In genomic region chr7:44184221-44184873, GRCh38 we compare ENCODE assay signal across 12 cellular contexts. TPM values are rescaled to one million over a fixed set of nuclear protein-coding genes. Genes with fewer than 3 reads are reported as not detected.
DNase-seq lines count a peak whose midpoint lies in the region; ATAC-seq and TF ChIP-seq lines count a peak whose summit lies in the region.
"Had no signal": no experiment of that assay in that cellular context is flagged by ENCODE, and none has a peak within 500 bp of the region (broad histone marks: within the 10 kb centered on the region; RNA-seq: fewer than 3 reads in every experiment).

No MANE protein-coding gene starts in this region.

- TF ChIP-seq CTCF in endodermal cell (conservative IDR thresholded peaks at IDR 0.05) (no peak), natural killer cell (IDR thresholded peaks at IDR 0.05) (no peak)

- no peak overlapping the region for H3K9ac ChIP-seq in endodermal cell (ENCODE audit: extremely low read depth, low read length, poor library complexity, severe bottlenecking)
- H3K9ac ChIP-seq: KMS-11 had no signal

- H3K27ac Mint-ChIP-seq in endodermal cell (no peak overlapping the region), natural killer cell (no peak overlapping the region)
- H3K27ac Mint-ChIP-seq: activated T-helper 2 cell treated with anti-CD3 and anti-CD28 coated beads, Interferon-gamma antibody, Interleukin-2, Interleukin-4, amounts not matched to agents 10 μg/mL and 5 μg/mL and 100 μg/mL, durations not matched to agents 14 hours and 24 hours and 36 hours had no signal

- DNase-seq in DMS53 treated with DMSO at 0.1 percent for 48 hours (lab: John Stamatoyannopoulos, UW; ENCODE audit: unreplicated experiment) (peak; percentile 13), NCI-H226 (peak; percentile 87), endodermal cell (peak; percentile 82), non-pigmented ciliary epithelial cell (ENCODE audit: low read depth) (peak; percentile 68), natural killer cell (no peak), SHP77 (lab: John Stamatoyannopoulos, UW) (no peak), NCI-H82 (lab: John Stamatoyannopoulos, UW) (no peak), NCI-H1436 (lab: John Stamatoyannopoulos, UW) (no peak)
- DNase-seq: small intestine had no signal

- H3K4me3 Mint-ChIP-seq in endodermal cell (no peak overlapping the region), natural killer cell (no peak overlapping the region)

- H3K27me3 ChIP-seq in endodermal cell (ENCODE audit: control insufficient read depth, insufficient read depth, low read length, poor library complexity, severe bottlenecking) = no peaks in the 10 kb centered on the region

- ATAC-seq in natural killer cell = no peak

- 81 to 88% methylated on average over 8 to 16 of the region's 16 CpGs for WGBS in endodermal cell (ENCODE audit: insufficient coverage in 1 of 2, insufficient read length in 1 of 2), 2 experiments

- H3K4me1 Mint-ChIP-seq in endodermal cell = peaks cover 7% of the 10 kb centered on the region
- no peaks in the 10 kb centered on the region for H3K4me1 Mint-ChIP-seq in natural killer cell

- H3K4me3 ChIP-seq in endodermal cell (ENCODE audit: low read length) = no peak overlapping the region
- H3K4me3 ChIP-seq: tibial nerve had no signal

- H3K27me3 Mint-ChIP-seq in endodermal cell (ENCODE audit: insufficient read depth) = peaks cover 19% of the 10 kb centered on the region
- H3K27me3 Mint-ChIP-seq in natural killer cell (ENCODE audit: low read depth in 2 of 2) = peaks cover 15 to 18% of the 10 kb centered on the region in 2 donors

- H3K9me3 Mint-ChIP-seq in endodermal cell (peaks cover 13% of the 10 kb centered on the region), natural killer cell (no peaks in the 10 kb centered on the region)
- H3K9me3 Mint-ChIP-seq: activated T-helper 2 cell treated with anti-CD3 and anti-CD28 coated beads, Interferon-gamma antibody, Interleukin-2, Interleukin-4, amounts not matched to agents 10 μg/mL and 5 μg/mL and 100 μg/mL, durations not matched to agents 14 hours and 24 hours and 36 hours had no signal

- H3K9me3 ChIP-seq in endodermal cell (ENCODE audit: control insufficient read depth, low read length) = peaks cover 7% of the 10 kb centered on the region

- no peaks in the 10 kb centered on the region for H3K36me3 ChIP-seq in endodermal cell (ENCODE audit: control insufficient read depth, insufficient read depth, low read length)
- H3K36me3 ChIP-seq: tibial nerve had no signal

- peaks cover 2% of the 10 kb centered on the region for H3K4me1 ChIP-seq in endodermal cell (ENCODE audit: control insufficient read depth, insufficient read depth, low read length)
- H3K4me1 ChIP-seq: tibial nerve had no signal

- intact Hi-C loops in natural killer cell (cut with micrococcal nuclease) = no loop called here

- no peak overlapping the region for H3K27ac ChIP-seq in endodermal cell (ENCODE audit: low read depth, low read length)
- H3K27ac ChIP-seq: KMS-11, tibial nerve had no signal

- H3K36me3 Mint-ChIP-seq in endodermal cell (ENCODE audit: low read depth) = no peaks in the 10 kb centered on the region
- H3K36me3 Mint-ChIP-seq in natural killer cell = no peaks in the 10 kb centered on the region

RNA-seq across cellular contexts. Expression of gene GCK, which starts 4.9 kb away (rescaled TPM):
- total RNA-seq in endodermal cell (under 1 TPM; 0.29 to 0.48 TPM), natural killer cell (not detected)
- 5.4 TPM for polyA plus RNA-seq in endodermal cell (2013, experiment 1 of 2)
- 5.5 TPM for polyA plus RNA-seq in endodermal cell (2013, experiment 2 of 2)

RNA-seq across cellular contexts. Expression of gene YKT6, which starts 16.4 kb away (rescaled TPM):
- 100 to 1,000 TPM in 1 of 2 donors, 10 to 100 TPM in 1; 96.2 to 101 TPM for total RNA-seq in endodermal cell
- polyA plus RNA-seq in endodermal cell (2013, experiment 1 of 2) = 93.6 TPM
- 85.7 TPM for polyA plus RNA-seq in endodermal cell (2013, experiment 2 of 2)
- total RNA-seq in natural killer cell = 100 to 1,000 TPM in 1 of 3 donors, 10 to 100 TPM in 2; 72.4 to 107 (median 87.1) TPM

RNA-seq across cellular contexts. Expression of gene MYL7, which starts 43.2 kb away (rescaled TPM):
- total RNA-seq in endodermal cell (100 to 1,000 TPM; 115 to 120 TPM), natural killer cell (not detected)
- polyA plus RNA-seq in endodermal cell (2013, experiment 1 of 2) = 102 TPM
- 140 TPM for polyA plus RNA-seq in endodermal cell (2013, experiment 2 of 2)
- total RNA-seq: activated T-helper 2 cell treated with anti-CD3 and anti-CD28 coated beads, Interferon-gamma antibody, Interleukin-2, Interleukin-4, amounts not matched to agents 10 μg/mL and 5 μg/mL and 100 μg/mL, durations not matched to agents 14 hours and 24 hours and 36 hours; tibial nerve had no signal

Comparison
In these comparisons a context has a peak if more than half of its experiments do, and no peak if none do; other contexts are left out.
1. DNase-seq: peak in DMS53 treated with DMSO at 0.1 percent for 48 hours (single experiment), NCI-H226 (single experiment), endodermal cell (single experiment) and non-pigmented ciliary epithelial cell (single experiment); none in natural killer cell (single experiment), SHP77 (0 of 2), NCI-H82 (single experiment) and NCI-H1436 (single experiment).
2. RNA of gene MYL7, which starts 43.2 kb away (total RNA-seq): 115 to 120 TPM in endodermal cell; not detected in natural killer cell; every median in the first group is over 100 times any median in the second.